Comparison of ENCODE assay signal across 12 cellular contexts in the genomic region with DNA sequence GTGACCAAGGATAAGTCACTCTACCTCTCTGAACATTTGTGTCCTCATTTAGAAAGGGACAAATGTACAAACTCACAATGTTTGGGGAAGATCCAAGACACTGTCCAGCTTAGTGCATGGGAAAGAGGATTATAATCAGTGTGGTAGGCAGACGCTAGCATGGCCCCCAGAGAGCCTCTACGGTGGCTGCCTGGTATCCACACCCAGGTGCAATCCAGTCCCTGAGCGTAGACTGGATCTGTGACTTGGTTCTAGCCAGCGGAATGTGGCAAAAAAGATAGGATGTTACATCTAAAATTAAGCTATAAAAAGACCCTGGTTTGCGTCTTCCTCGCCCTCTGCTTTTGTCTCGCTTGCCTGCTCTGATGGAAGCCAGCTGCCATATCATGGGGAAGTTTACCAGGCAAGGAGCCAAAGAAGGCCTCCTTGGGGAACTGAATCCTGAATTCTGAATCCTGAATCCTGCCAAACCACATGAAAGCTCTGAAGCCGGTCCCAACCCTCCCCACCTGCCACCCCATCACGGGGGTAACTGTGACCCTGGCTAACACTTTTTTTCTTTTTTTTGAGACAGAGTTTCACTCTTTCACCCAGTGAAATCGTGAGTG. TPM values are rescaled to one million over a fixed set of nuclear protein-coding genes. Genes with fewer than 3 reads are reported as not detected.
A peak's percentile ranks its signal among the peaks of the same experiment; 100 is the strongest.
DNase-seq lines count a peak whose midpoint lies in the region; ATAC-seq, FAIRE-seq and TF ChIP-seq lines count a peak whose summit lies in the region.
"Had no signal": no experiment of that assay in that cellular context is flagged by ENCODE, and none has a peak within 500 bp of the region (broad histone marks: within the 10 kb centered on the region; RNA-seq: fewer than 3 reads in every experiment).

No MANE protein-coding gene starts in this region.

- in situ Hi-C loops in transverse colon (cut with MboI; ENCODE audit: low pct_ligation_motif_present in 1 of 4, low pct_unique_long_range_greater_than_20kb in 1 of 4, low sequenced_read_pairs in 3 of 4), result no loop called here

- intact Hi-C loops in kidney (cut with DNase I), result no loop called here
- intact Hi-C loops in transverse colon (cut with DNase I; ENCODE audit: low total_unique reads), result no loop called here

- H3K27ac ChIP-seq in caudate nucleus (ENCODE audit: low read depth, low read length), result peak overlapping the region; percentile 30
- peak overlapping the region; percentile 34 to 51 for H3K27ac ChIP-seq in kidney (ENCODE audit: low read depth in 2 of 2, low read length in 2 of 2)
- H3K27ac ChIP-seq in transverse colon, result peak overlapping the region; percentile 33 to 65 (median 46)

- no peak overlapping the region for H3K9ac ChIP-seq in kidney (ENCODE audit: low read length in 2 of 2)

- peaks cover 5 to 12% of the 10 kb centered on the region in 2 donors for H3K4me1 ChIP-seq in kidney (ENCODE audit: control insufficient read depth in 1 of 2, insufficient read depth in 1 of 2, low read depth in 1 of 2, low read length in 2 of 2)
- H3K4me1 ChIP-seq in transverse colon, result peaks cover 0 to 43% (median 6%) of the 10 kb centered on the region in 4 donors

- H3K9me3 ChIP-seq in kidney (ENCODE audit: control insufficient read depth in 1 of 2, low read length in 2 of 2), result no peaks in the 10 kb centered on the region
- H3K9me3 ChIP-seq in transverse colon, result no peaks in the 10 kb centered on the region

- TF ChIP-seq CTCF in kidney (IDR thresholded peaks at IDR 0.05; ENCODE audit: borderline replicate concordance, extremely low read depth, insufficient read depth) (no peak), transverse colon (IDR thresholded peaks at IDR 0.05) (no peak)

- FAIRE-seq in kidney (lab: Jason Lieb, UNC), result no peak

- H3K4me3 ChIP-seq in kidney (ENCODE audit: low read length in 2 of 2) (no peak overlapping the region), transverse colon (no peak overlapping the region)

- 45 to 57% methylated on average over 4 to 10 of the region's 10 CpGs for WGBS in transverse colon (ENCODE audit: low coverage in 1 of 2), 2 donors

- no peak for TF ChIP-seq POLR2A in transverse colon (IDR thresholded peaks at IDR 0.05)

- no peaks in the 10 kb centered on the region for H3K36me3 ChIP-seq in kidney (ENCODE audit: control insufficient read depth in 1 of 2, insufficient read depth in 2 of 2, low read length in 2 of 2)
- H3K36me3 ChIP-seq in transverse colon, result no peaks in the 10 kb centered on the region

- DNase-seq in NCI-H2107 (lab: John Stamatoyannopoulos, UW) (peak; percentile 61), caudate nucleus (lab: John Stamatoyannopoulos, UW) (no peak), kidney (no peak), transverse colon (peak; percentile 26), inferior parietal cortex (ENCODE audit: extremely low spot score) (no peak), COR-L47 (lab: John Stamatoyannopoulos, UW) (no peak)
- DNase-seq: activated CD4-positive, alpha-beta T cell treated with anti-CD3 and anti-CD28 coated beads for 48 hours; GDM1; NCI-H2081 treated with DMSO at 0.1 percent for 48 hours; SIG-M5 had no signal

- H3K27me3 ChIP-seq in transverse colon, result no peaks in the 10 kb centered on the region

- no peak for TF ChIP-seq EP300 in transverse colon (IDR thresholded peaks at IDR 0.05; ENCODE audit: low read depth)

- ATAC-seq in GM21367 (IDR thresholded peaks at IDR 0.05; ENCODE audit: unreplicated experiment), result no peak

RNA-seq across cellular contexts. Expression of a gene that starts 51.6 kb away (rescaled TPM):
- total RNA-seq in kidney, result 11.1 TPM
- 4.5 TPM for polyA plus RNA-seq in kidney (ENCODE audit: insufficient read depth, low read depth, low replicate concordance)
- 10 to 100 TPM in 1 of 4 donors, 1 to 10 TPM in 3; 1.6 to 26.2 (median 4.3) TPM for total RNA-seq in transverse colon
- total RNA-seq: epithelial cell of proximal tubule had no signal

Comparison
In these comparisons a context has a peak if more than half of its experiments do, and no peak if none do; other contexts are left out.
1. DNase-seq: peak in NCI-H2107 (single experiment) and transverse colon (single experiment); none in caudate nucleus (0 of 61), kidney (single experiment), inferior parietal cortex (single experiment) and COR-L47 (single experiment).
2. Peak in every context shown above with its lines, with median percentiles within 50 percentile points of each other: H3K27ac ChIP-seq.